9 cellular contexts compared by ENCODE assay signal in the genomic region with DNA sequence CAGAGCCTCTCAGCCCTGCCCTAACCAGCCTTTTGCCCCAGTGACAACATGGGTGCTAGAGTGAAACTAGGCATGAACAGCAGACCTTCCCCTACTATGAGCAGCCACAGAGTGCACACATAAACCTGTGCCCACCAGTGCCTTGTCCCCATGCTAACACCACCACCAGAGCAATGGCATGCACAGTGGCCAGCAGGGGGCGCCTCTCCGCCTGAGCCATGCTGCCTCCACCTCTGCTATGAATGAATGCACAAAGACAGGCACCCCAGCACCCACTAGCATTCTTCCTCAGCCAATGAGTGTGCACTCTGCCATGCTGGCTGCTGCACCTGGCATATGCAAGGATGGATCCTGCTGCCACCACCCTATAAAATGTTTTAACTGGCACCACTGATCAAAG.
DNase-seq lines count a peak whose midpoint lies in the region; ATAC-seq and TF ChIP-seq lines count a peak whose summit lies in the region.
"Had no signal": no experiment of that assay in that cellular context is flagged by ENCODE, and none has a peak within 500 bp of the region (broad histone marks: within the 10 kb centered on the region; RNA-seq: fewer than 3 reads in every experiment).

No MANE protein-coding gene starts in this region.

- no peak overlapping the region for H3K27ac ChIP-seq in CD4-positive, alpha-beta memory T cell (ENCODE audit: low read depth, low read length)
- H3K27ac ChIP-seq in lower lobe of right lung: no peak overlapping the region

- H3K4me1 Mint-ChIP-seq in CD4-positive, alpha-beta memory T cell: no peaks in the 10 kb centered on the region
- H3K4me1 Mint-ChIP-seq in HFFc6 (ENCODE audit: low read depth): no peaks in the 10 kb centered on the region

- TF ChIP-seq CTCF in HFFc6 (IDR thresholded peaks at IDR 0.05) (peak; percentile 61; the same call in 1 of the 2 replicates), lower lobe of right lung (IDR thresholded peaks at IDR 0.05) (peak; percentile 24)

- H3K27me3 ChIP-seq in CD4-positive, alpha-beta memory T cell (ENCODE audit: insufficient read depth, low read length): no peaks in the 10 kb centered on the region
- no peaks in the 10 kb centered on the region for H3K27me3 ChIP-seq in lower lobe of right lung (ENCODE audit: low read depth)

- DNase-seq in CD4-positive, alpha-beta memory T cell: peak in 3 of 5 donors; percentile 1 to 10 (median 3)
- DNase-seq in HFFc6 (no peak), lower lobe of right lung (no peak), anterior cingulate cortex (lab: John Stamatoyannopoulos, UW) (no peak), SHP77 (lab: John Stamatoyannopoulos, UW) (no peak), ACHN (no peak)
- DNase-seq in activated CD8-positive, alpha-beta memory T cell treated with anti-CD3 and anti-CD28 coated beads, Interleukin-2, amount 50 U/mL, for 48 hours: peak; percentile 54
- DNase-seq: NCI-H1105 treated with DMSO at 0.1 percent for 48 hours had no signal

- no peak overlapping the region for H3K27ac Mint-ChIP-seq in CD4-positive, alpha-beta memory T cell
- no peak overlapping the region for H3K27ac Mint-ChIP-seq in HFFc6

- CTCF ChIA-PET in CD4-positive, alpha-beta memory T cell (lab: Charles Lee; ENCODE audit: partially characterized antibody): no interaction called here

- peaks cover 0 to 1% of the 10 kb centered on the region in 2 donors for H3K27me3 Mint-ChIP-seq in CD4-positive, alpha-beta memory T cell
- H3K27me3 Mint-ChIP-seq in HFFc6 (ENCODE audit: insufficient read depth): no peaks in the 10 kb centered on the region

- no peak overlapping the region for H3K4me3 ChIP-seq in CD4-positive, alpha-beta memory T cell (ENCODE audit: low read length in 2 of 2)
- H3K4me3 ChIP-seq in lower lobe of right lung: no peak overlapping the region

- H3K9me3 ChIP-seq in CD4-positive, alpha-beta memory T cell (ENCODE audit: control insufficient read depth in 1 of 2, low read length in 2 of 2): no peaks in the 10 kb centered on the region
- no peaks in the 10 kb centered on the region for H3K9me3 ChIP-seq in lower lobe of right lung

- POLR2A ChIA-PET in CD4-positive, alpha-beta memory T cell (lab: Charles Lee; ENCODE audit: partially characterized antibody): no interaction called here

- H3K36me3 ChIP-seq in CD4-positive, alpha-beta memory T cell (ENCODE audit: insufficient read depth, low read length): no peaks in the 10 kb centered on the region
- no peaks in the 10 kb centered on the region for H3K36me3 ChIP-seq in lower lobe of right lung

- H3K36me3 Mint-ChIP-seq in CD4-positive, alpha-beta memory T cell: no peaks in the 10 kb centered on the region
- no peaks in the 10 kb centered on the region for H3K36me3 Mint-ChIP-seq in HFFc6 (ENCODE audit: low read depth)

- intact Hi-C loops in CD4-positive, alpha-beta memory T cell (cut with micrococcal nuclease): no loop called here
- intact Hi-C loops in lower lobe of right lung (cut with DNase I): no loop called here

- H3K4me1 ChIP-seq in CD4-positive, alpha-beta memory T cell (ENCODE audit: insufficient read depth, low read length): no peaks in the 10 kb centered on the region
- H3K4me1 ChIP-seq in lower lobe of right lung: no peaks in the 10 kb centered on the region

- H3K9me3 Mint-ChIP-seq in CD4-positive, alpha-beta memory T cell: peaks cover 0 to 18% (median 8%) of the 10 kb centered on the region in 8 donors
- H3K9me3 Mint-ChIP-seq in HFFc6: peaks cover 7% of the 10 kb centered on the region; the same call in 1 of the 2 replicates

- in situ Hi-C loops in ACHN (cut with HindIII; ENCODE audit: low pct_ligation_motif_present, low pct_unique_long_range_greater_than_20kb, low sequenced_read_pairs): no loop called here

- no peak overlapping the region for H3K4me3 Mint-ChIP-seq in CD4-positive, alpha-beta memory T cell
- H3K4me3 Mint-ChIP-seq in HFFc6: no peak overlapping the region

- ATAC-seq in lower lobe of right lung (no peak), GM21360 (IDR thresholded peaks at IDR 0.05; ENCODE audit: unreplicated experiment) (no peak)

Comparison
In these comparisons a context has a peak if more than half of its experiments do, and no peak if none do; other contexts are left out.
1. DNase-seq: peak in CD4-positive, alpha-beta memory T cell (3 of 5) and activated CD8-positive, alpha-beta memory T cell treated with anti-CD3 and anti-CD28 coated beads, Interleukin-2, amount 50 U/mL, for 48 hours (single experiment); none in HFFc6 (single experiment), lower lobe of right lung (single experiment), anterior cingulate cortex (0 of 58), SHP77 (0 of 2) and ACHN (single experiment).